17 cellular contexts compared by ENCODE assay signal in the genomic region with DNA sequence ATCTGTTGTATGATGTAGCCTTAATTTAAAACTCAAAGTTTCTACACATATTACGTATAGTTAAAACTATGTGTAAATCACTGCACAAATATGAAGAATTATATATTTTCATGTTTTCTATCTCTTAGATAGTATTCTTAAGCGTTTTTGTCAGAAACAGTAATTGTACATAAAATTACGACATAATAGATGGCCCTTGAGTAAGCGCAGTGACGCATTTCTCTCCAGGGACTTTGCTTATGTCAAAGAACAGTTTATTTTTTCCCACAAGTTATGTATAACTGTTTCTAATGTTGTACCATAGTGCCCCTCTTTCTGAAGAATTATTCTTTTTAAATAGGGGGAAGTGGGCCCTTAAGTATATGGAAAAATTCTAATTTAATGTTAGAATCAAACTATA.
DNase-seq lines count a peak whose midpoint lies in the region; ATAC-seq and TF ChIP-seq lines count a peak whose summit lies in the region.
"Had no signal": no experiment of that assay in that cellular context is flagged by ENCODE, and none has a peak within 500 bp of the region (broad histone marks: within the 10 kb centered on the region; RNA-seq: fewer than 3 reads in every experiment).

No MANE protein-coding gene starts in this region.

- peak; percentile 9 for DNase-seq in DMS114 treated with DMSO at 0.1 percent for 48 hours (lab: John Stamatoyannopoulos, UW; ENCODE audit: unreplicated experiment)
- no peak for DNase-seq in SK-N-MC (ENCODE audit: low read depth, low spot score)
- DNase-seq in fibroblast of mammary gland (ENCODE audit: low read depth), result peak; percentile 0
- no peak for DNase-seq in MCF 10A (ENCODE audit: unreplicated experiment)
- no peak for DNase-seq in prostate gland (ENCODE audit: low spot score)
- no peak for DNase-seq in Caco-2
- DNase-seq: 8988T; AML-193; CD4-positive, alpha-beta T cell; CD8-positive, alpha-beta T cell; DMS 273 treated with DMSO at 0.1 percent for 48 hours; DMS79 treated with DMSO at 0.1 percent for 48 hours; GF-D8 had no signal

- H3K27me3 Mint-ChIP-seq in MCF 10A (ENCODE audit: insufficient read depth, unreplicated experiment) (peaks cover under 1% of the 10 kb centered on the region), Caco-2 (ENCODE audit: insufficient read depth, unreplicated experiment) (no peaks in the 10 kb centered on the region)
- H3K27me3 Mint-ChIP-seq: B cell; CD4-positive, alpha-beta T cell had no signal

- no peak for TF ChIP-seq POLR2A in prostate gland (IDR thresholded peaks at IDR 0.05)

- no peaks in the 10 kb centered on the region for H3K4me1 ChIP-seq in prostate gland (replicated peaks)
- no peaks in the 10 kb centered on the region for H3K4me1 ChIP-seq in Caco-2
- H3K4me1 ChIP-seq: BLaER1 treated with 17β-estradiol and CSF1 and Interleukin-3, amounts not matched to agents 10 nM and 100 nM had no signal

- POLR2A ChIA-PET in MCF 10A (lab: Yijun Ruan, JAX) (no interaction called here), Caco-2 (lab: Charles Lee) (no interaction called here)

- H3K27ac Mint-ChIP-seq in MCF 10A (ENCODE audit: low read depth, unreplicated experiment) (no peak overlapping the region), Caco-2 (ENCODE audit: unreplicated experiment) (no peak overlapping the region)
- H3K27ac Mint-ChIP-seq: B cell; CD4-positive, alpha-beta T cell; CD8-positive, alpha-beta T cell had no signal

- H3K4me3 Mint-ChIP-seq in MCF 10A (ENCODE audit: unreplicated experiment) (no peak overlapping the region), Caco-2 (ENCODE audit: unreplicated experiment) (no peak overlapping the region)
- H3K4me3 Mint-ChIP-seq: B cell; CD4-positive, alpha-beta T cell; CD8-positive, alpha-beta T cell had no signal

- no peak for ATAC-seq in HG03097 (IDR thresholded peaks at IDR 0.05; ENCODE audit: low FRiP score, unreplicated experiment)
- ATAC-seq: CD8-positive, alpha-beta T cell had no signal

- WGBS in prostate gland, result 84% methylated on average over 5 of the region's 5 CpGs

- TF ChIP-seq CTCF in fibroblast of mammary gland (conservative IDR thresholded peaks at IDR 0.05; ENCODE audit: control insufficient read depth, insufficient read depth, low read depth, low read length) (no peak), MCF 10A (IDR thresholded peaks at IDR 0.05; ENCODE audit: unreplicated experiment) (no peak), prostate gland (IDR thresholded peaks at IDR 0.05) (no peak), Caco-2 (IDR thresholded peaks at IDR 0.05; ENCODE audit: insufficient read depth in 1 of 2, low read depth in 1 of 2, low read length in 1 of 2, severe bottlenecking in 1 of 2, unreplicated experiment in 1 of 2) (no peak)

- BruUV-seq in MCF 10A (replicated peaks; lab: Mats Ljungman, UMichigan), result no TSS peak
- BruUV-seq in Caco-2 (replicated peaks; lab: Mats Ljungman, UMichigan), result no TSS peak

- intact Hi-C loops in MCF 10A (cut with micrococcal nuclease) (no loop called here), prostate gland (cut with DNase I) (no loop called here), Caco-2 (cut with micrococcal nuclease; ENCODE audit: unreplicated experiment) (no loop called here)

- H3K27me3 ChIP-seq in prostate gland (replicated peaks; ENCODE audit: insufficient read depth) (no peaks in the 10 kb centered on the region), Caco-2 (replicated peaks; ENCODE audit: control insufficient read depth, insufficient read depth, low read length) (no peaks in the 10 kb centered on the region)
- H3K27me3 ChIP-seq: BLaER1 treated with 17β-estradiol and CSF1 and Interleukin-3, amounts not matched to agents 10 nM and 100 nM had no signal

- no peaks in the 10 kb centered on the region for H3K36me3 ChIP-seq in SK-N-MC (ENCODE audit: insufficient read depth, low read length)
- H3K36me3 ChIP-seq in prostate gland, result no peaks in the 10 kb centered on the region
- no peaks in the 10 kb centered on the region for H3K36me3 ChIP-seq in Caco-2 (ENCODE audit: control insufficient read depth, insufficient read depth, low read length)
- H3K36me3 ChIP-seq: BLaER1 treated with 17β-estradiol and CSF1 and Interleukin-3, amounts not matched to agents 10 nM and 100 nM had no signal

- CTCF ChIA-PET in MCF 10A (lab: Yijun Ruan, JAX) (no interaction called here), Caco-2 (lab: Charles Lee) (no interaction called here)

- H3K4me3 ChIP-seq in SK-N-MC (no peak overlapping the region), fibroblast of mammary gland (ENCODE audit: control insufficient read depth, low read depth, low read length) (no peak overlapping the region), prostate gland (no peak overlapping the region), Caco-2 (ENCODE audit: low read depth, low read length) (no peak overlapping the region)
- H3K4me3 ChIP-seq: BLaER1 treated with 17β-estradiol and CSF1 and Interleukin-3, amounts not matched to agents 10 nM and 100 nM had no signal

- no peak overlapping the region for H3K9ac ChIP-seq in SK-N-MC (ENCODE audit: insufficient read length)
- H3K9ac ChIP-seq: BLaER1 treated with 17β-estradiol and CSF1 and Interleukin-3, amounts not matched to agents 10 nM and 100 nM had no signal

- H3K36me3 Mint-ChIP-seq in MCF 10A (ENCODE audit: insufficient read depth, unreplicated experiment) (no peaks in the 10 kb centered on the region), Caco-2 (ENCODE audit: insufficient read depth, unreplicated experiment) (no peaks in the 10 kb centered on the region)
- H3K36me3 Mint-ChIP-seq: CD8-positive, alpha-beta T cell had no signal

- peak overlapping the region; percentile 16; the same call in 1 of the 2 replicates for H3K27ac ChIP-seq in SK-N-MC
- H3K27ac ChIP-seq in prostate gland, result no peak overlapping the region
- H3K27ac ChIP-seq: BLaER1 treated with 17β-estradiol and CSF1 and Interleukin-3, amounts not matched to agents 10 nM and 100 nM; C4-2B had no signal

- no peaks in the 10 kb centered on the region for H3K4me1 Mint-ChIP-seq in MCF 10A (ENCODE audit: insufficient read depth, unreplicated experiment)
- no peaks in the 10 kb centered on the region for H3K4me1 Mint-ChIP-seq in Caco-2 (ENCODE audit: low read depth, unreplicated experiment)
- H3K4me1 Mint-ChIP-seq: B cell had no signal

- no peaks in the 10 kb centered on the region for H3K9me3 ChIP-seq in SK-N-MC (ENCODE audit: low read depth, low read length)
- H3K9me3 ChIP-seq in prostate gland, result no peaks in the 10 kb centered on the region
- H3K9me3 ChIP-seq in Caco-2, result no peaks in the 10 kb centered on the region
- H3K9me3 ChIP-seq: BLaER1 treated with 17β-estradiol and CSF1 and Interleukin-3, amounts not matched to agents 10 nM and 100 nM had no signal

- H3K9me3 Mint-ChIP-seq in MCF 10A (ENCODE audit: unreplicated experiment) (no peaks in the 10 kb centered on the region), Caco-2 (ENCODE audit: unreplicated experiment) (no peaks in the 10 kb centered on the region)
- H3K9me3 Mint-ChIP-seq: CD8-positive, alpha-beta T cell had no signal

Comparison
In these comparisons a context has a peak if more than half of its experiments do, and no peak if none do; other contexts are left out.
1. DNase-seq: peak in DMS114 treated with DMSO at 0.1 percent for 48 hours (single experiment) and fibroblast of mammary gland (single experiment); none in SK-N-MC (single experiment), MCF 10A (single experiment), prostate gland (single experiment) and Caco-2 (0 of 2).